26 cellular contexts compared by ENCODE assay signal in the genomic region with DNA sequence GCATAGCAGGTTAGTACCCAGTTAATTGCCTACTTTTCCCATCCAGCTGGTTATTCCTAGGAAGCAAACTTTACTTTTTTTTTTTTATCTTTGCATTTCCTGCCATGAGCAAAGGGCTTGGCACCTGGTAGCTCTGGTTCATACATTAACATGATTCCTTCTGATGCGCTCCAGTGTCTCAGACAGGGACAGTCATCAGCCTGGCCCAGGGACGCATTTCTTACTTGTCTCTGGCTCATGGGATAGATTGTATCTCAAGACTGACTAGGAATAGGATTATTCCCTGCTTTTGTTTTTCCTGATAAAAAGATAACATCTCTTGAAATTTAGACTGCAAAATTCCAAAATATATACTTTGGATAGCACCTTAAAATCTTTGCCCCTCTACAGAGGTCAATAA.
"Had no signal": no experiment of that assay in that cellular context is flagged by ENCODE, and none has a peak within 500 bp of the region (broad histone marks: within the 10 kb centered on the region; RNA-seq: fewer than 3 reads in every experiment).

No MANE protein-coding gene starts in this region.

- ATAC-seq: activated CD8-positive, alpha-beta T cell treated with anti-CD3 and anti-CD28 coated beads for 36 hours; activated naive CD8-positive, alpha-beta T cell treated with anti-CD3 and anti-CD28 coated beads, Interleukin-2, amount 50 U/mL, for 24 hours; body of pancreas; effector memory CD8-positive, alpha-beta T cell; WTC11 had no signal

- DNase-seq: activated CD4-positive, alpha-beta T cell treated with anti-CD3 and anti-CD28 coated beads for 1 hour; activated CD4-positive, alpha-beta T cell treated with anti-CD3 and anti-CD28 coated beads for 4 hours; activated CD4-positive, alpha-beta T cell treated with anti-CD3 and anti-CD28 coated beads, Interleukin-2, amount 50 U/mL, for 1 hour; activated CD4-positive, alpha-beta T cell treated with anti-CD3 and anti-CD28 coated beads, Interleukin-2, amount 50 U/mL, for 48 hours; activated CD8-positive, alpha-beta memory T cell treated with anti-CD3 and anti-CD28 coated beads for 24 hours; activated CD8-positive, alpha-beta T cell treated with anti-CD3 and anti-CD28 coated beads for 36 hours; activated effector memory CD4-positive, alpha-beta T cell treated with anti-CD3 and anti-CD28 coated beads, Interleukin-2, amount 50 U/mL, for 16 hours; activated naive CD4-positive, alpha-beta T cell treated with anti-CD3 and anti-CD28 coated beads for 36 hours; activated naive CD8-positive, alpha-beta T cell treated with anti-CD3 and anti-CD28 coated beads for 36 hours; activated naive CD8-positive, alpha-beta T cell treated with anti-CD3 and anti-CD28 coated beads, Interleukin-2, amount 50 U/mL, for 24 hours; activated T-cell treated with anti-CD3 and anti-CD28 coated beads, Interleukin-2, amount 50 U/mL, for 48 hours; adrenal gland; amygdala; aorta; body of pancreas; caudate nucleus; cortex of kidney; dermis blood vessel endothelial cell; effector CD4-positive, alpha-beta T cell; effector memory CD8-positive, alpha-beta T cell; esophagus squamous epithelium; foreskin melanocyte; head of caudate nucleus; hippocampal formation; T-helper 2 cell had no signal
